22 cellular contexts compared by ENCODE assay signal in genomic region chr2:128444816-128445532, GRCh38.
DNase-seq lines count a peak whose midpoint lies in the region; ATAC-seq, FAIRE-seq and TF ChIP-seq lines count a peak whose summit lies in the region.
"Had no signal": no experiment of that assay in that cellular context is flagged by ENCODE, and none has a peak within 500 bp of the region (broad histone marks: within the 10 kb centered on the region; RNA-seq: fewer than 3 reads in every experiment).

No MANE protein-coding gene starts in this region.

- no peak for ATAC-seq in GM18861 (IDR thresholded peaks at IDR 0.05; ENCODE audit: unreplicated experiment)
- ATAC-seq: activated naive CD8-positive, alpha-beta T cell treated with anti-CD3 and anti-CD28 coated beads, Interleukin-2, amount 50 U/mL, for 24 hours; activated T-helper 17 cell treated with anti-CD3 and anti-CD28 coated beads, Interleukin-2, amount 50 U/mL, for 72 hours; GM23338; naive thymus-derived CD4-positive, alpha-beta T cell had no signal

- peak overlapping the region in 2 of 3 experiments; percentile 12 to 16 for H3K27ac Mint-ChIP-seq in nephron
- H3K27ac Mint-ChIP-seq: activated B cell treated with CpG ODN at 0.5 μM for 24 hours; activated naive CD8-positive, alpha-beta T cell treated with anti-CD3 and anti-CD28 coated beads, Interleukin-2, amount 50 U/mL, for 24 hours; activated T-helper 17 cell treated with anti-CD3 and anti-CD28 coated beads, Interleukin-2, amount 50 U/mL, for 72 hours; GM23338; naive thymus-derived CD4-positive, alpha-beta T cell; T-helper 1 cell treated with Interleukin-12 subunit alpha and Interleukin-12 subunit beta and Interleukin-4 antibody, amounts not matched to agents 30 μg/mL and 1 μg/mL, for 36 hours had no signal

- H3K4me3 ChIP-seq in bronchial epithelial cell (ENCODE audit: low read depth, low read length) (no peak overlapping the region), vagina (no peak overlapping the region)
- H3K4me3 ChIP-seq: cardiac muscle cell, GM23338, testis had no signal

- no peak for TF ChIP-seq POLR2A in vagina (IDR thresholded peaks at IDR 0.05)

- H3K4me3 Mint-ChIP-seq in nephron = no peak overlapping the region
- H3K4me3 Mint-ChIP-seq: activated B cell treated with CpG ODN at 0.5 μM for 24 hours; activated naive CD8-positive, alpha-beta T cell treated with anti-CD3 and anti-CD28 coated beads, Interleukin-2, amount 50 U/mL, for 24 hours; activated T-helper 17 cell treated with anti-CD3 and anti-CD28 coated beads, Interleukin-2, amount 50 U/mL, for 72 hours; CD4-positive, CD25-positive, alpha-beta regulatory T cell; GM23338; naive thymus-derived CD4-positive, alpha-beta T cell; T-helper 1 cell treated with Interleukin-12 subunit alpha and Interleukin-12 subunit beta and Interleukin-4 antibody, amounts not matched to agents 30 μg/mL and 1 μg/mL, for 36 hours had no signal

- H3K27ac ChIP-seq in vagina = no peak overlapping the region
- H3K27ac ChIP-seq: cardiac muscle cell had no signal

- H3K27me3 Mint-ChIP-seq in nephron (ENCODE audit: low read depth) = peaks cover 8% of the 10 kb centered on the region
- H3K27me3 Mint-ChIP-seq: activated naive CD8-positive, alpha-beta T cell treated with anti-CD3 and anti-CD28 coated beads, Interleukin-2, amount 50 U/mL, for 24 hours; CD4-positive, CD25-positive, alpha-beta regulatory T cell had no signal

- DNase-seq in activated effector memory CD4-positive, alpha-beta T cell treated with anti-CD3 and anti-CD28 coated beads, Interleukin-2, amount 50 U/mL, for 16 hours = peak; percentile 33
- no peak for DNase-seq in activated effector memory CD4-positive, alpha-beta T cell treated with Interleukin-2 at 50 U/mL for 16 hours
- DNase-seq in bronchial epithelial cell (ENCODE audit: low read depth) (no peak), vagina (ENCODE audit: extremely low spot score in 2 of 2) (peak; percentile 40 to 82), NCI-H2081 (lab: John Stamatoyannopoulos, UW) (no peak), medulla oblongata (ENCODE audit: extremely low spot score) (no peak)
- DNase-seq: activated B cell treated with CpG ODN at 0.5 μM for 24 hours; activated naive CD8-positive, alpha-beta T cell treated with anti-CD3 and anti-CD28 coated beads, Interleukin-2, amount 50 U/mL, for 24 hours; CD4-positive, CD25-positive, alpha-beta regulatory T cell; effector CD4-positive, alpha-beta T cell; OCI-M1; SHP77 treated with DMSO at 0.1 percent for 48 hours; stimulated activated CD4-positive, alpha-beta T cell treated with anti-CD3 and anti-CD28 coated beads, Interleukin-12 subunit alpha, Interleukin-12 subunit beta, amount 100 ng/mL, for 4 hours had no signal

- H3K4me1 ChIP-seq in vagina = peaks cover 38% of the 10 kb centered on the region

- no peaks in the 10 kb centered on the region for H3K27me3 ChIP-seq in bronchial epithelial cell (ENCODE audit: control insufficient read depth, insufficient read depth, low read length)
- H3K27me3 ChIP-seq in vagina = no peaks in the 10 kb centered on the region
- H3K27me3 ChIP-seq: cardiac muscle cell, testis had no signal

- no peaks in the 10 kb centered on the region for H3K9me3 ChIP-seq in vagina
- H3K9me3 ChIP-seq: testis had no signal

- H3K9me3 Mint-ChIP-seq in nephron = no peaks in the 10 kb centered on the region
- H3K9me3 Mint-ChIP-seq: activated B cell treated with CpG ODN at 0.5 μM for 24 hours; activated naive CD8-positive, alpha-beta T cell treated with anti-CD3 and anti-CD28 coated beads, Interleukin-2, amount 50 U/mL, for 24 hours; activated T-helper 17 cell treated with anti-CD3 and anti-CD28 coated beads, Interleukin-2, amount 50 U/mL, for 72 hours; CD4-positive, CD25-positive, alpha-beta regulatory T cell; GM23338; naive thymus-derived CD4-positive, alpha-beta T cell; T-helper 1 cell treated with Interleukin-12 subunit alpha and Interleukin-12 subunit beta and Interleukin-4 antibody, amounts not matched to agents 30 μg/mL and 1 μg/mL, for 36 hours had no signal

- peak; percentile 43 for FAIRE-seq in bronchial epithelial cell (lab: Jason Lieb, UNC)
- FAIRE-seq: GM18507 had no signal

- TF ChIP-seq CTCF in bronchial epithelial cell (IDR thresholded peaks at IDR 0.05; ENCODE audit: insufficient read depth, low read length, severe bottlenecking) = no peak
- no peak for TF ChIP-seq CTCF in nephron (IDR thresholded peaks at IDR 0.05; ENCODE audit: unreplicated experiment in 3 of 3)
- TF ChIP-seq CTCF in vagina (IDR thresholded peaks at IDR 0.05) = no peak

- peaks cover 23% of the 10 kb centered on the region for H3K4me1 Mint-ChIP-seq in nephron
- H3K4me1 Mint-ChIP-seq: activated B cell treated with CpG ODN at 0.5 μM for 24 hours; activated T-helper 17 cell treated with anti-CD3 and anti-CD28 coated beads, Interleukin-2, amount 50 U/mL, for 72 hours; CD4-positive, CD25-positive, alpha-beta regulatory T cell had no signal

- H3K36me3 ChIP-seq in bronchial epithelial cell (ENCODE audit: control insufficient read depth, insufficient read depth, low read length) = no peaks in the 10 kb centered on the region
- H3K36me3 ChIP-seq in vagina = no peaks in the 10 kb centered on the region
- H3K36me3 ChIP-seq: cardiac muscle cell had no signal

- H3K36me3 Mint-ChIP-seq in nephron (ENCODE audit: low read depth) = no peaks in the 10 kb centered on the region
- H3K36me3 Mint-ChIP-seq: CD4-positive, CD25-positive, alpha-beta regulatory T cell; naive thymus-derived CD4-positive, alpha-beta T cell had no signal

- intact Hi-C loops in vagina (cut with DNase I) = no loop called here

Comparison
In these comparisons a context has a peak if more than half of its experiments do, and no peak if none do; other contexts are left out.
1. DNase-seq: peak in activated effector memory CD4-positive, alpha-beta T cell treated with anti-CD3 and anti-CD28 coated beads, Interleukin-2, amount 50 U/mL, for 16 hours (single experiment) and vagina (2 of 2); none in activated effector memory CD4-positive, alpha-beta T cell treated with Interleukin-2 at 50 U/mL for 16 hours (single experiment), bronchial epithelial cell (single experiment), NCI-H2081 (0 of 2) and medulla oblongata (single experiment).